In genomic region chr6:83511901-83512681, GRCh38 we compare ENCODE assay signal across 8 cellular contexts. TPM values are rescaled to one million over a fixed set of nuclear protein-coding genes. Genes with fewer than 3 reads are reported as not detected.
A peak's percentile ranks its signal among the peaks of the same experiment; 100 is the strongest.
DNase-seq lines count a peak whose midpoint lies in the region; ATAC-seq and TF ChIP-seq lines count a peak whose summit lies in the region.

Gene PRSS35, plus strand, starts transcription at chr6:83512534. Its CDS starts 10,908 bp downstream, at chr6:83523442.

- POLR2A ChIA-PET in CD4-positive, alpha-beta T cell (lab: Charles Lee): no interaction called here

- peak within 1 kb of the TSS; percentile 39 for H3K4me3 Mint-ChIP-seq in CD4-positive, alpha-beta T cell
- no peak within 1 kb of the TSS for H3K4me3 Mint-ChIP-seq in activated CD8-positive, alpha-beta memory T cell treated with anti-CD3 and anti-CD28 coated beads, Interleukin-2, amount 10 ng/mL, durations not matched to agents 7 days and 5 days
- peak within 1 kb of the TSS; percentile 90 for H3K4me3 Mint-ChIP-seq in neural crest cell

- H3K4me1 Mint-ChIP-seq in CD4-positive, alpha-beta T cell (ENCODE audit: low read depth): peaks cover 6% of the 10 kb centered on the region
- H3K4me1 Mint-ChIP-seq in activated CD8-positive, alpha-beta memory T cell treated with anti-CD3 and anti-CD28 coated beads, Interleukin-2, amount 10 ng/mL, durations not matched to agents 7 days and 5 days: peaks cover 7% of the 10 kb centered on the region
- peaks cover 18% of the 10 kb centered on the region for H3K4me1 Mint-ChIP-seq in neural crest cell

- TF ChIP-seq POLR2A in NB4 (IDR thresholded peaks at IDR 0.05; ENCODE audit: extremely low read depth, insufficient read length): no peak

- intact Hi-C loops in CD4-positive, alpha-beta T cell (cut with DNase I, micrococcal nuclease): loop anchor here (5.0 to 10.0 kb wide), 2 partner anchors 447 to 1240 kb away; partner anchors contain the start of genes DOP1A (in 1 of the 2) and UBE3D (in 1 of the 2)

- H3K4me3 ChIP-seq in NB4 (ENCODE audit: low read depth, low read length): peak within 1 kb of the TSS; percentile 42
- peak within 1 kb of the TSS; percentile 46 to 66 for H3K4me3 ChIP-seq in foreskin fibroblast (ENCODE audit: low read depth in 1 of 2, low read length in 2 of 2)

- no peak for TF ChIP-seq CTCF in CD4-positive, alpha-beta T cell (IDR thresholded peaks at IDR 0.05)
- TF ChIP-seq CTCF in NB4 (IDR thresholded peaks at IDR 0.05; ENCODE audit: low read depth, low read length) (peak; percentile 84), foreskin fibroblast (IDR thresholded peaks at IDR 0.05; ENCODE audit: low read depth, low read length) (peak; percentile 84), neural crest cell (conservative IDR thresholded peaks at IDR 0.05) (peak; percentile 79)

- CTCF ChIA-PET in CD4-positive, alpha-beta T cell (lab: Charles Lee): interaction anchor here (0.9 kb wide), 1 partner anchor 297 kb away, joined by 3 read pairs; no protein-coding TSS in a partner anchor
- CTCF ChIA-PET in activated CD8-positive, alpha-beta memory T cell treated with anti-CD3 and anti-CD28 coated beads, Interleukin-2, amount 10 ng/mL, durations not matched to agents 7 days and 5 days (lab: Charles Lee): interaction anchor here (0.9 to 7.3 kb wide), 6 partner anchors 20 to 445 kb away, joined by 3 to 62 read pairs (median 10); partner anchors contain the start of genes DOP1A and UBE3D

- no peaks in the 10 kb centered on the region for H3K9me3 Mint-ChIP-seq in CD4-positive, alpha-beta T cell
- no peaks in the 10 kb centered on the region for H3K9me3 Mint-ChIP-seq in activated CD8-positive, alpha-beta memory T cell treated with anti-CD3 and anti-CD28 coated beads, Interleukin-2, amount 10 ng/mL, durations not matched to agents 7 days and 5 days (ENCODE audit: low read depth)
- H3K9me3 Mint-ChIP-seq in neural crest cell: no peaks in the 10 kb centered on the region

- H3K27me3 ChIP-seq in CD4-positive, alpha-beta T cell (ENCODE audit: control insufficient read depth, insufficient read depth, low read length): peaks cover 26% of the 10 kb centered on the region

- no peaks in the 10 kb centered on the region for H3K36me3 Mint-ChIP-seq in CD4-positive, alpha-beta T cell (ENCODE audit: low read depth)
- no peaks in the 10 kb centered on the region for H3K36me3 Mint-ChIP-seq in activated CD8-positive, alpha-beta memory T cell treated with anti-CD3 and anti-CD28 coated beads, Interleukin-2, amount 10 ng/mL, durations not matched to agents 7 days and 5 days
- H3K36me3 Mint-ChIP-seq in neural crest cell (ENCODE audit: low read depth): no peaks in the 10 kb centered on the region

- peaks cover 51% of the 10 kb centered on the region for H3K27me3 Mint-ChIP-seq in CD4-positive, alpha-beta T cell
- H3K27me3 Mint-ChIP-seq in activated CD8-positive, alpha-beta memory T cell treated with anti-CD3 and anti-CD28 coated beads, Interleukin-2, amount 10 ng/mL, durations not matched to agents 7 days and 5 days: peaks cover 42% of the 10 kb centered on the region
- H3K27me3 Mint-ChIP-seq in neural crest cell (ENCODE audit: low read depth): peaks cover 3% of the 10 kb centered on the region

- ATAC-seq in CD4-positive, alpha-beta T cell (ENCODE audit: poor library complexity): no peak
- peak; percentile 61 for ATAC-seq in GM19351 (IDR thresholded peaks at IDR 0.05; ENCODE audit: unreplicated experiment)
- ATAC-seq in activated CD8-positive, alpha-beta memory T cell treated with anti-CD3 and anti-CD28 coated beads, Interleukin-2, amount 10 ng/mL, durations not matched to agents 7 days and 5 days: peak; percentile 66
- no peak for ATAC-seq in GM19035 (IDR thresholded peaks at IDR 0.05; ENCODE audit: unreplicated experiment)

- H3K27ac Mint-ChIP-seq in CD4-positive, alpha-beta T cell: no peak within 1 kb of the TSS
- no peak within 1 kb of the TSS for H3K27ac Mint-ChIP-seq in activated CD8-positive, alpha-beta memory T cell treated with anti-CD3 and anti-CD28 coated beads, Interleukin-2, amount 10 ng/mL, durations not matched to agents 7 days and 5 days
- H3K27ac Mint-ChIP-seq in neural crest cell (ENCODE audit: unreplicated experiment): no peak within 1 kb of the TSS

- H3K9me3 ChIP-seq in CD4-positive, alpha-beta T cell (ENCODE audit: control insufficient read depth, low read length): no peaks in the 10 kb centered on the region

- no peak within 1 kb of the TSS for H3K27ac ChIP-seq in CD4-positive, alpha-beta T cell (ENCODE audit: low read depth, low read length)

- DNase-seq in CD4-positive, alpha-beta T cell: peak in 2 of 10 experiments; percentile 0 to 2
- DNase-seq in NB4 (ENCODE audit: low read depth) (peak; percentile 72), foreskin fibroblast (peak; percentile 39 to 77), neural crest cell (ENCODE audit: low read depth, low spot score) (peak; percentile 67), T-helper 1 cell (no peak)
- DNase-seq in activated CD8-positive, alpha-beta memory T cell treated with anti-CD3 and anti-CD28 coated beads, Interleukin-2, amount 10 ng/mL, durations not matched to agents 7 days and 5 days: no peak

RNA-seq across cellular contexts. Expression of gene PRSS35, which starts in this region (rescaled TPM):
- not detected for total RNA-seq in CD4-positive, alpha-beta T cell
- total RNA-seq in activated CD8-positive, alpha-beta memory T cell treated with anti-CD3 and anti-CD28 coated beads, Interleukin-2, amount 10 ng/mL, durations not matched to agents 7 days and 5 days: not detected
- total RNA-seq in neural crest cell: 3.3 and 3.9 TPM in 2 replicates

Comparison
In these comparisons a context has a peak if more than half of its experiments do, and no peak if none do; other contexts are left out.
1. Peak in ATAC-seq in activated CD8-positive, alpha-beta memory T cell treated with anti-CD3 and anti-CD28 coated beads, Interleukin-2, amount 10 ng/mL, durations not matched to agents 7 days and 5 days; RNA of the gene not detected or under 1 TPM.
2. DNase-seq: peak in NB4 (single experiment), foreskin fibroblast (2 of 2) and neural crest cell (single experiment); none in activated CD8-positive, alpha-beta memory T cell treated with anti-CD3 and anti-CD28 coated beads, Interleukin-2, amount 10 ng/mL, durations not matched to agents 7 days and 5 days (single experiment) and T-helper 1 cell (0 of 5).